16 cellular contexts compared by ENCODE assay signal in genomic region chr5:151585970-151586369, GRCh38. TPM values are rescaled to one million over a fixed set of nuclear protein-coding genes. Genes with fewer than 3 reads are reported as not detected.
DNase-seq lines count a peak whose midpoint lies in the region; ATAC-seq lines count a peak whose summit lies in the region.
"Had no signal": no experiment of that assay in that cellular context is flagged by ENCODE, and none has a peak within 500 bp of the region (broad histone marks: within the 10 kb centered on the region; RNA-seq: fewer than 3 reads in every experiment).

No MANE protein-coding gene starts in this region.

- peak; percentile 23 for DNase-seq in ELR (ENCODE audit: low read depth)
- DNase-seq in NCI-H446 (lab: John Stamatoyannopoulos, UW) = peak; percentile 43 to 79
- peak; percentile 47 for DNase-seq in posterior vena cava (ENCODE audit: low spot score)
- DNase-seq in stimulated activated CD4-positive, alpha-beta T cell treated with anti-CD3 and anti-CD28 coated beads, Interleukin-2, amount 100 ng/mL, for 48 hours = no peak
- no peak for DNase-seq in KBM-7
- DNase-seq: DND-41; endodermal cell; naive thymus-derived CD4-positive, alpha-beta T cell; NCI-H1417 treated with DMSO at 0.1 percent for 48 hours; NCI-H510A treated with DMSO at 0.1 percent for 48 hours; testis had no signal

- peak; percentile 31 for ATAC-seq in esophagus mucosa
- no peak for ATAC-seq in HG02973 (IDR thresholded peaks at IDR 0.05; ENCODE audit: unreplicated experiment)
- ATAC-seq in HG02885 (IDR thresholded peaks at IDR 0.05; ENCODE audit: poor library complexity, unreplicated experiment) = no peak
- ATAC-seq: GM12878; naive thymus-derived CD4-positive, alpha-beta T cell had no signal

- in situ Hi-C loops in KBM-7 (cut with MboI; ENCODE audit: low pct_unique_long_range_greater_than_20kb, low sequenced_read_pairs) = no loop called here

- intact Hi-C loops in posterior vena cava (cut with DNase I) = no loop called here

RNA-seq across cellular contexts. Expression of gene FAT2, which starts 5.2 kb away (rescaled TPM):
- 82.5 TPM for total RNA-seq in esophagus mucosa
- total RNA-seq in posterior vena cava = not detected
- total RNA-seq: naive thymus-derived CD4-positive, alpha-beta T cell; T-helper 2 cell treated with Interferon-gamma antibody and Interleukin-4, amounts not matched to agents 100 ng/mL and 5 ng/mL, for 36 hours had no signal

Comparison
In these comparisons a context has a peak if more than half of its experiments do, and no peak if none do; other contexts are left out.
1. DNase-seq: peak in ELR (single experiment), NCI-H446 (2 of 2) and posterior vena cava (single experiment); none in stimulated activated CD4-positive, alpha-beta T cell treated with anti-CD3 and anti-CD28 coated beads, Interleukin-2, amount 100 ng/mL, for 48 hours (0 of 2) and KBM-7 (single experiment).
2. RNA of gene FAT2, which starts 5.2 kb away (total RNA-seq): 82.5 TPM in esophagus mucosa (single experiment); not detected in posterior vena cava; every median in the first group is over 10 times any median in the second.